Comparison of ENCODE assay signal across 15 cellular contexts in genomic region chr19:5035817-5036732, GRCh38.
DNase-seq lines count a peak whose midpoint lies in the region; TF ChIP-seq lines count a peak whose summit lies in the region.
"Had no signal": no experiment of that assay in that cellular context is flagged by ENCODE, and none has a peak within 500 bp of the region (broad histone marks: within the 10 kb centered on the region; RNA-seq: fewer than 3 reads in every experiment).

No MANE protein-coding gene starts in this region.

- H3K4me1 ChIP-seq in Caco-2 (no peaks in the 10 kb centered on the region), ectodermal cell (ENCODE audit: control insufficient read depth, insufficient read depth, low read length) (peaks cover 6% of the 10 kb centered on the region), osteoblast (ENCODE audit: insufficient read depth, low read length) (peaks cover 4% of the 10 kb centered on the region)
- H3K4me1 ChIP-seq: pancreas had no signal

- 85 to 87% methylated on average over 38 of the region's 38 CpGs for WGBS in ectodermal cell, 2 experiments

- H3K9me3 Mint-ChIP-seq in Caco-2 (ENCODE audit: unreplicated experiment): no peaks in the 10 kb centered on the region
- no peaks in the 10 kb centered on the region for H3K9me3 Mint-ChIP-seq in activated naive CD4-positive, alpha-beta T cell treated with anti-CD3 and anti-CD28 coated beads, Interleukin-2, amount 10 ng/mL, durations not matched to agents 7 days and 5 days
- H3K9me3 Mint-ChIP-seq: activated naive CD8-positive, alpha-beta T cell treated with anti-CD3 and anti-CD28 coated beads, Interleukin-2, amount 10 ng/mL, durations not matched to agents 7 days and 5 days; stimulated activated naive CD8-positive, alpha-beta T cell treated with anti-CD3 and anti-CD28 coated beads, Interleukin-15, amount 100 ng/mL, for 72 hours had no signal

- no peaks in the 10 kb centered on the region for H3K4me1 Mint-ChIP-seq in Caco-2 (ENCODE audit: low read depth, unreplicated experiment)
- no peaks in the 10 kb centered on the region for H3K4me1 Mint-ChIP-seq in activated naive CD4-positive, alpha-beta T cell treated with anti-CD3 and anti-CD28 coated beads, Interleukin-2, amount 10 ng/mL, durations not matched to agents 7 days and 5 days

- H3K36me3 ChIP-seq in Caco-2 (ENCODE audit: control insufficient read depth, insufficient read depth, low read length) (no peaks in the 10 kb centered on the region), ectodermal cell (ENCODE audit: control insufficient read depth, insufficient read depth, low read length) (peaks cover 12% of the 10 kb centered on the region), osteoblast (ENCODE audit: insufficient read depth, low read length) (peaks cover 20% of the 10 kb centered on the region)

- CTCF ChIA-PET in Caco-2 (lab: Charles Lee): interaction anchor here (0.6 to 1.5 kb wide), 2 partner anchors 46 to 226 kb away, joined by 3 read pairs; no protein-coding TSS in a partner anchor
- CTCF ChIA-PET in activated naive CD4-positive, alpha-beta T cell treated with anti-CD3 and anti-CD28 coated beads, Interleukin-2, amount 10 ng/mL, durations not matched to agents 7 days and 5 days (lab: Charles Lee): interaction anchor here (0.9 to 1.0 kb wide), 2 partner anchors 14 to 227 kb away, joined by 3 read pairs; no protein-coding TSS in a partner anchor

- no peak overlapping the region for H3K4me3 Mint-ChIP-seq in Caco-2 (ENCODE audit: unreplicated experiment)
- no peak overlapping the region for H3K4me3 Mint-ChIP-seq in activated naive CD4-positive, alpha-beta T cell treated with anti-CD3 and anti-CD28 coated beads, Interleukin-2, amount 10 ng/mL, durations not matched to agents 7 days and 5 days
- H3K4me3 Mint-ChIP-seq: activated naive CD8-positive, alpha-beta T cell treated with anti-CD3 and anti-CD28 coated beads, Interleukin-2, amount 10 ng/mL, durations not matched to agents 7 days and 5 days; stimulated activated naive CD8-positive, alpha-beta T cell treated with anti-CD3 and anti-CD28 coated beads, Interleukin-15, amount 100 ng/mL, for 72 hours had no signal

- BruUV-seq in Caco-2 (replicated peaks; lab: Mats Ljungman, UMichigan): no TSS peak

- H3K27ac ChIP-seq in ectodermal cell (ENCODE audit: insufficient read depth, low read depth, low read length, poor library complexity, severe bottlenecking) (peak overlapping the region; percentile 44), osteoblast (ENCODE audit: low read depth, low read length) (no peak overlapping the region)
- H3K27ac ChIP-seq: pancreas had no signal

- no peaks in the 10 kb centered on the region for H3K27me3 ChIP-seq in Caco-2 (replicated peaks; ENCODE audit: control insufficient read depth, insufficient read depth, low read length)
- no peaks in the 10 kb centered on the region for H3K27me3 ChIP-seq in ectodermal cell (ENCODE audit: control insufficient read depth, insufficient read depth, low read length, poor library complexity, severe bottlenecking)
- no peaks in the 10 kb centered on the region for H3K27me3 ChIP-seq in osteoblast (ENCODE audit: insufficient read depth, low read length)
- H3K27me3 ChIP-seq: BE2C, pancreas had no signal

- DNase-seq in Caco-2 (no peak), NCI-H2171 treated with DMSO at 0.1 percent for 48 hours (lab: John Stamatoyannopoulos, UW) (peak; percentile 87), osteoblast (ENCODE audit: insufficient read length, low spot score, missing footprints) (no peak), islet precursor cell (no peak), COLO829 (ENCODE audit: low spot score) (no peak), LoVo (ENCODE audit: low spot score) (no peak)
- DNase-seq in activated naive CD4-positive, alpha-beta T cell treated with anti-CD3 and anti-CD28 coated beads, Interleukin-2, amount 10 ng/mL, durations not matched to agents 7 days and 5 days: no peak
- DNase-seq: activated naive CD8-positive, alpha-beta T cell treated with anti-CD3 and anti-CD28 coated beads, Interleukin-2, amount 10 ng/mL, durations not matched to agents 7 days and 5 days; effector CD4-positive, alpha-beta T cell; GF-D8; KBM-7; stimulated activated naive CD8-positive, alpha-beta T cell treated with anti-CD3 and anti-CD28 coated beads, Interleukin-15, amount 100 ng/mL, for 72 hours had no signal

- H3K27me3 Mint-ChIP-seq in Caco-2 (ENCODE audit: insufficient read depth, unreplicated experiment): no peaks in the 10 kb centered on the region
- H3K27me3 Mint-ChIP-seq in activated naive CD4-positive, alpha-beta T cell treated with anti-CD3 and anti-CD28 coated beads, Interleukin-2, amount 10 ng/mL, durations not matched to agents 7 days and 5 days: no peaks in the 10 kb centered on the region
- H3K27me3 Mint-ChIP-seq: activated naive CD8-positive, alpha-beta T cell treated with anti-CD3 and anti-CD28 coated beads, Interleukin-2, amount 10 ng/mL, durations not matched to agents 7 days and 5 days; stimulated activated naive CD8-positive, alpha-beta T cell treated with anti-CD3 and anti-CD28 coated beads, Interleukin-15, amount 100 ng/mL, for 72 hours had no signal

- intact Hi-C loops in Caco-2 (cut with micrococcal nuclease; ENCODE audit: unreplicated experiment): no loop called here

- peaks cover 54% of the 10 kb centered on the region for H4K20me1 ChIP-seq in osteoblast (ENCODE audit: insufficient read depth, low read length)

- peak overlapping the region; percentile 23 for H3K27ac Mint-ChIP-seq in Caco-2 (ENCODE audit: unreplicated experiment)
- H3K27ac Mint-ChIP-seq in activated naive CD4-positive, alpha-beta T cell treated with anti-CD3 and anti-CD28 coated beads, Interleukin-2, amount 10 ng/mL, durations not matched to agents 7 days and 5 days: no peak overlapping the region
- H3K27ac Mint-ChIP-seq: activated naive CD8-positive, alpha-beta T cell treated with anti-CD3 and anti-CD28 coated beads, Interleukin-2, amount 10 ng/mL, durations not matched to agents 7 days and 5 days had no signal

- TF ChIP-seq CTCF in Caco-2 (IDR thresholded peaks at IDR 0.05; ENCODE audit: insufficient read depth in 1 of 2, low read depth in 1 of 2, low read length in 1 of 2, severe bottlenecking in 1 of 2, unreplicated experiment in 1 of 2): no peak
- no peak for TF ChIP-seq CTCF in osteoblast (IDR thresholded peaks at IDR 0.05; ENCODE audit: extremely low read depth, low read depth, low read length)

- POLR2A ChIA-PET in Caco-2 (lab: Charles Lee): no interaction called here

- no peaks in the 10 kb centered on the region for H3K9me3 ChIP-seq in Caco-2
- no peaks in the 10 kb centered on the region for H3K9me3 ChIP-seq in ectodermal cell (ENCODE audit: control insufficient read depth, low read length)
- H3K9me3 ChIP-seq in osteoblast (ENCODE audit: low read depth, low read length): no peaks in the 10 kb centered on the region
- H3K9me3 ChIP-seq: BE2C, pancreas had no signal

- H3K36me3 Mint-ChIP-seq in Caco-2 (ENCODE audit: insufficient read depth, unreplicated experiment): peaks cover 25% of the 10 kb centered on the region
- H3K36me3 Mint-ChIP-seq in activated naive CD4-positive, alpha-beta T cell treated with anti-CD3 and anti-CD28 coated beads, Interleukin-2, amount 10 ng/mL, durations not matched to agents 7 days and 5 days: peaks cover 11% of the 10 kb centered on the region

- peak overlapping the region; percentile 23 for H3K4me2 ChIP-seq in osteoblast (ENCODE audit: insufficient read depth, low read length)

- peaks cover 23% of the 10 kb centered on the region for H3K79me2 ChIP-seq in osteoblast (ENCODE audit: insufficient read depth, low read length)

- no peak overlapping the region for H2AFZ ChIP-seq in osteoblast (ENCODE audit: low read length)

- no peak overlapping the region for H3K4me3 ChIP-seq in Caco-2 (ENCODE audit: low read depth, low read length)
- no peak overlapping the region for H3K4me3 ChIP-seq in ectodermal cell (ENCODE audit: insufficient read depth, low read depth, low read length)
- H3K4me3 ChIP-seq in osteoblast (ENCODE audit: insufficient read depth, low read length): no peak overlapping the region
- H3K4me3 ChIP-seq: pancreas had no signal
